ENCODE assay signal across 5 cellular contexts in the genomic region with DNA sequence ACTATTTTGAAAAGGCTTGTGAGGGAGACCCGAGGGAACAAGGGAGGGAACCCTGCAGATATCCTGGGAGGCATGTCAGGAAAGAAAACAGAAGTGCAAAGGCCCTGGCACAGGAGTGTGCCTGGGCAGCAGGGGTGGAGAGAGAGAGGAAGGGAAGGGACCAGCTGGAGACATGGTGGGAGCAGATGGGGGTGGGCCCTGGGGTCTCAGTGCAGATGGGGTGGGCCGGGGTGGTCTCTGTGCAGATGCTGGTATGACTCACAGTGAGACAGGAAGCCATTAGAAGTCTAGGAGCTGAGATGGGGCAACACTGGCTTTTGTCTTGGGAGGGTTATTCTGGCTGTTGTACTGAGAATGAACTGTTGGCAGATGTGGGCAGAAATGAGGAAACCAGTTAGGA.
"Had no signal": no experiment of that assay in that cellular context is flagged by ENCODE, and none has a peak within 500 bp of the region (broad histone marks: within the 10 kb centered on the region; RNA-seq: fewer than 3 reads in every experiment).

No MANE protein-coding gene starts in this region.

- H3K4me3 ChIP-seq: GM23338, K562 had no signal

- H3K27ac Mint-ChIP-seq: GM23338, H9 had no signal

- H3K4me3 Mint-ChIP-seq: GM23338, H9 had no signal

- ATAC-seq: GM23338, K562 had no signal

- DNase-seq: H9, HCEC 1CT, IMR-90 had no signal

- H3K4me1 Mint-ChIP-seq: GM23338 had no signal
